In the genomic region with DNA sequence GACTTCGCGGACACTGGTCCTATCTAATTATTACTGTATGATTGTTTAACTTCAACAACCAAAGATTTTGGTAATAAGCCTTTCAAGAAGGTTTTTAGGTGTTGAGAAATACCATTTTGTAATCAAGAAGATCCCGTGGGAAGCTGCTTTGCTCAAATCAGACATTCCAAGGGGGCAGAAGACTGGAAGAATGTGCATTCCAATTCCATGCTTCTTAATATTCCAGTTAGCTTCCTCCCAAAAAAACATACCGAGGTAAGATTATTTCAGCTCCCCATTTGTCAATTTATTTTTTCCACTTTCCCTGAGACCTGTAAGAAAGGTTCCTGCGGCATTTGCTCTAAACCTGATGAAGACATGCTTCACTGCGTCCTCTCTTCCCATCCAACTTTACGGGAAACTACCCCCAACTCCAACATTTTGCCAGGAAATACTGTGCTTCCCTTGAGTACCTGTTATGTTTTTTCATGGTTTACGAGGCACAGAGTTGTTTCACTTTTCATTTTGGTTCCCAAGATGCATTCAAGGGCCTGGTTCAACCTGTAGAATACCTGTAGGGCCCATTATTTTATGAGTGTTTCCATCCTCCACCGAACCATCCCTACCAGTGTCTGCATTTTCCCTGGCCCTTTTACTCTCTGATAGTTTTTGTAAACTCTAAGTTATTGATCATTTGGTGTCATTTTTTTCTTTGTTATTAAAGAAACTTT, we compare ENCODE assay signal across 11 cellular contexts. TPM values are rescaled to one million over a fixed set of nuclear protein-coding genes. Genes with fewer than 3 reads are reported as not detected.
DNase-seq lines count a peak whose midpoint lies in the region; ATAC-seq and TF ChIP-seq lines count a peak whose summit lies in the region.
"Had no signal": no experiment of that assay in that cellular context is flagged by ENCODE, and none has a peak within 500 bp of the region (broad histone marks: within the 10 kb centered on the region; RNA-seq: fewer than 3 reads in every experiment).

No MANE protein-coding gene starts in this region.

- peak; percentile 18 for DNase-seq in Caki2 (ENCODE audit: low read depth)
- DNase-seq in SJSA1 (ENCODE audit: low read depth in 1 of 2, low spot score in 2 of 2) = no peak
- peak; percentile 65 for DNase-seq in fibroblast of mammary gland (ENCODE audit: low read depth)
- no peak for DNase-seq in progenitor cell of endocrine pancreas (ENCODE audit: low spot score, unreplicated experiment)
- DNase-seq in SIG-M5 (lab: John Stamatoyannopoulos, UW) = no peak
- DNase-seq: COR-L47, head of caudate nucleus had no signal

- peak overlapping the region; percentile 67 for H3K27ac Mint-ChIP-seq in progenitor cell of endocrine pancreas
- H3K27ac Mint-ChIP-seq: activated T-helper 17 cell treated with anti-CD3 and anti-CD28 coated beads, Interleukin-2, amount 50 U/mL, for 72 hours had no signal

- H3K27ac ChIP-seq in SJSA1 = peak overlapping the region; percentile 22

- H3K36me3 ChIP-seq in SJSA1 = peaks cover 83% of the 10 kb centered on the region

- peaks cover 62% of the 10 kb centered on the region for H3K4me1 ChIP-seq in SJSA1 (replicated peaks)

- in situ Hi-C loops in Caki2 (cut with HindIII; ENCODE audit: low pct_unique_long_range_greater_than_20kb, low sequenced_read_pairs) = no loop called here

- peaks cover 11% of the 10 kb centered on the region for H3K36me3 Mint-ChIP-seq in progenitor cell of endocrine pancreas (ENCODE audit: insufficient read depth)

- ATAC-seq in GM19463 (IDR thresholded peaks at IDR 0.05; ENCODE audit: unreplicated experiment) (no peak), HG03097 (IDR thresholded peaks at IDR 0.05; ENCODE audit: low FRiP score, unreplicated experiment) (no peak), GM18873 (IDR thresholded peaks at IDR 0.05; ENCODE audit: low FRiP score, unreplicated experiment) (no peak)
- ATAC-seq: activated T-helper 17 cell treated with anti-CD3 and anti-CD28 coated beads, Interleukin-2, amount 50 U/mL, for 72 hours had no signal

- H3K9me3 Mint-ChIP-seq in progenitor cell of endocrine pancreas (ENCODE audit: low read depth) = no peaks in the 10 kb centered on the region
- H3K9me3 Mint-ChIP-seq: activated T-helper 17 cell treated with anti-CD3 and anti-CD28 coated beads, Interleukin-2, amount 50 U/mL, for 72 hours had no signal

- H3K4me1 Mint-ChIP-seq in progenitor cell of endocrine pancreas (ENCODE audit: low read depth) = peaks cover 60% of the 10 kb centered on the region

- no peak for TF ChIP-seq CTCF in fibroblast of mammary gland (conservative IDR thresholded peaks at IDR 0.05; ENCODE audit: control insufficient read depth, insufficient read depth, low read depth, low read length)
- no peak for TF ChIP-seq CTCF in progenitor cell of endocrine pancreas (IDR thresholded peaks at IDR 0.05; ENCODE audit: unreplicated experiment)

- no peaks in the 10 kb centered on the region for H3K27me3 Mint-ChIP-seq in progenitor cell of endocrine pancreas

- H3K4me3 Mint-ChIP-seq in progenitor cell of endocrine pancreas (ENCODE audit: low read depth) = peak overlapping the region; percentile 99
- H3K4me3 Mint-ChIP-seq: activated T-helper 17 cell treated with anti-CD3 and anti-CD28 coated beads, Interleukin-2, amount 50 U/mL, for 72 hours had no signal

- no peaks in the 10 kb centered on the region for H3K27me3 ChIP-seq in SJSA1 (replicated peaks)

- H3K4me3 ChIP-seq in SJSA1 (no peak overlapping the region), fibroblast of mammary gland (ENCODE audit: control insufficient read depth, low read depth, low read length) (no peak overlapping the region)

- no peaks in the 10 kb centered on the region; the same call in 1 of the 2 replicates for H3K9me3 ChIP-seq in SJSA1 (replicated peaks)

RNA-seq across cellular contexts. Expression of a gene that starts 4.0 kb away (rescaled TPM):
- total RNA-seq in Caki2 (2014; rRNA removed; shearing (Covaris generic); ENCODE audit: low replicate concordance) = 95.0 and 106 TPM in 2 replicates
- 543 and 602 TPM in 2 replicates for total RNA-seq in SJSA1 (2014; rRNA removed; shearing (Covaris generic))
- total RNA-seq in progenitor cell of endocrine pancreas = 341 and 342 TPM in 2 replicates

Comparison
In these comparisons a context has a peak if more than half of its experiments do, and no peak if none do; other contexts are left out.
1. DNase-seq: peak in Caki2 (single experiment) and fibroblast of mammary gland (single experiment); none in SJSA1 (0 of 2), progenitor cell of endocrine pancreas (single experiment) and SIG-M5 (single experiment).